ENCODE assay signal across 21 cellular contexts in genomic region chr9:121809356-121810050, GRCh38.
DNase-seq lines count a peak whose midpoint lies in the region; ATAC-seq and TF ChIP-seq lines count a peak whose summit lies in the region.
"Had no signal": no experiment of that assay in that cellular context is flagged by ENCODE, and none has a peak within 500 bp of the region (broad histone marks: within the 10 kb centered on the region; RNA-seq: fewer than 3 reads in every experiment).

No MANE protein-coding gene starts in this region.

- H2AFZ ChIP-seq in osteoblast (ENCODE audit: low read length) = no peak overlapping the region
- H2AFZ ChIP-seq: GM23248 had no signal

- TF ChIP-seq CTCF in osteoblast (IDR thresholded peaks at IDR 0.05; ENCODE audit: extremely low read depth, low read depth, low read length) = no peak

- no peaks in the 10 kb centered on the region for H4K20me1 ChIP-seq in osteoblast (ENCODE audit: insufficient read depth, low read length)

- H3K36me3 ChIP-seq in H7 (replicated peaks; ENCODE audit: control insufficient read depth, insufficient read depth, low read length) (no peaks in the 10 kb centered on the region), osteoblast (ENCODE audit: insufficient read depth, low read length) (no peaks in the 10 kb centered on the region)

- no peaks in the 10 kb centered on the region for H3K9me3 ChIP-seq in osteoblast (ENCODE audit: low read depth, low read length)

- no peak overlapping the region for H3K27ac ChIP-seq in osteoblast (ENCODE audit: low read depth, low read length)
- H3K27ac ChIP-seq: A549, GM23248 had no signal

- intact Hi-C loops in Right ventricle myocardium inferior (cut with DNase I) = no loop called here

- no peaks in the 10 kb centered on the region for H3K4me1 ChIP-seq in osteoblast (ENCODE audit: insufficient read depth, low read length)
- H3K4me1 ChIP-seq: A549 had no signal

- no peak overlapping the region for H3K4me2 ChIP-seq in osteoblast (ENCODE audit: insufficient read depth, low read length)
- H3K4me2 ChIP-seq: A549 had no signal

- no peaks in the 10 kb centered on the region for H3K27me3 ChIP-seq in H7 (ENCODE audit: control insufficient read depth, insufficient read depth, low read length)
- H3K27me3 ChIP-seq in osteoblast (ENCODE audit: insufficient read depth, low read length) = no peaks in the 10 kb centered on the region

- peak; percentile 30 for DNase-seq in H7
- peak; percentile 65 for DNase-seq in mesenteric fat pad (ENCODE audit: low spot score)
- DNase-seq in osteoblast (ENCODE audit: insufficient read length, low spot score, missing footprints) = peak; percentile 54
- no peak for DNase-seq in Right ventricle myocardium inferior (ENCODE audit: missing footprints)
- DNase-seq in NCI-H187 treated with DMSO at 0.1 percent for 48 hours (lab: John Stamatoyannopoulos, UW) = no peak
- no peak for DNase-seq in occipital lobe (lab: John Stamatoyannopoulos, UW)
- DNase-seq: 8988T; ACHN; C1 segment of cervical spinal cord; Calu3; CD4-positive, alpha-beta memory T cell; COR-L47; DMS153; DMS79; EL; GDM1; GM23248; H9 had no signal

- H3K79me2 ChIP-seq in osteoblast (ENCODE audit: insufficient read depth, low read length) = no peaks in the 10 kb centered on the region

- no peak for ATAC-seq in Right ventricle myocardium inferior
- ATAC-seq: A549, GM12878, HCT116 had no signal

- H3K4me3 ChIP-seq in H7 (ENCODE audit: insufficient read depth, low read depth, low read length) = no peak overlapping the region
- no peak overlapping the region for H3K4me3 ChIP-seq in osteoblast (ENCODE audit: insufficient read depth, low read length)
- H3K4me3 ChIP-seq: A549, GM12878, GM23248 had no signal

Comparison
In these comparisons a context has a peak if more than half of its experiments do, and no peak if none do; other contexts are left out.
1. DNase-seq: peak in H7 (single experiment), mesenteric fat pad (single experiment) and osteoblast (single experiment); none in Right ventricle myocardium inferior (single experiment), NCI-H187 treated with DMSO at 0.1 percent for 48 hours (single experiment) and occipital lobe (single experiment).